ENCODE assay signal across 13 cellular contexts in the genomic region with DNA sequence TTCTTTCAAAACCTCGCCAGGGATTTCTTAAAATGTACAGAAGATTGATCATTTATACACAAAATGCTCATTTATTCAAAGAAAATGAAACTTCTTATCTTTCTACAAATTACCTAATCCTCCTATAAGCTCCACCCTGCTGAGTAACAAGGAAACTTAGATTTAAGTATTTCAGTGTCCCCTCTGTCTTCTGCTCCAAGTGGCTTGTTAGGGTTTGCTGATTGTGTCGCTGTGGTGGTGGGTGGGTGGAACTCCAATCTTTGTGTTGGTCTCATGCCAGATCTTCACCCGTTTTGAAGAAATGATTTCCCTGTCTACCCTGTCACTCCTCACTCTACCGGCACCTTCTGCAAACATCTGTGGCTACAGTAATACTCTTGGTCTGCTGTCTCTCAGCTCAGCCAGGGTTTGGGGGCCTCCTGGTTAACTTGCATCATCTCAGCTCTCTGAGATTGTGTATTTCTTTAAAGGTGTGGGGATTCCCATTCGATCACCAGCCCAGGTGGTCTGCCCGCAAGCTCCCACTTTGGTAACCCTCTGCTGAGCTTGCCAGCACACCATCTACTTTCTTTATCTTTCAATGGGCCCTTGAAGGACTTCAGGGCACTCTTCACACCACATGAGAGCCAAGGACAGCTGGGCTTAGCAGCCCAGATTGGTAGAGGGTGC.
DNase-seq lines count a peak whose midpoint lies in the region; ATAC-seq lines count a peak whose summit lies in the region.
"Had no signal": no experiment of that assay in that cellular context is flagged by ENCODE, and none has a peak within 500 bp of the region (broad histone marks: within the 10 kb centered on the region; RNA-seq: fewer than 3 reads in every experiment).

No MANE protein-coding gene starts in this region.

- peak; percentile 45 to 46 for ATAC-seq in activated CD4-positive, CD25-positive, alpha-beta regulatory T cell treated with anti-CD3 and anti-CD28 coated beads, Interleukin-2, amount 50 U/mL, for 24 hours
- ATAC-seq in GM18868 (IDR thresholded peaks at IDR 0.05; ENCODE audit: unreplicated experiment): peak; percentile 76
- ATAC-seq in HG02981 (IDR thresholded peaks at IDR 0.05; ENCODE audit: unreplicated experiment): peak; percentile 60
- no peak for ATAC-seq in HG03025 (IDR thresholded peaks at IDR 0.05; ENCODE audit: low FRiP score, unreplicated experiment)

- no peaks in the 10 kb centered on the region for H3K36me3 Mint-ChIP-seq in activated CD4-positive, alpha-beta memory T cell treated with anti-CD3 and anti-CD28 coated beads for 36 hours
- no peaks in the 10 kb centered on the region for H3K36me3 Mint-ChIP-seq in activated naive CD4-positive, alpha-beta T cell treated with anti-CD3 and anti-CD28 coated beads, Interleukin-2, amount 10 ng/mL, durations not matched to agents 7 days and 5 days

- H3K9me3 Mint-ChIP-seq in activated CD4-positive, alpha-beta memory T cell treated with anti-CD3 and anti-CD28 coated beads for 36 hours: no peaks in the 10 kb centered on the region
- H3K9me3 Mint-ChIP-seq in activated naive CD4-positive, alpha-beta T cell treated with anti-CD3 and anti-CD28 coated beads, Interleukin-2, amount 10 ng/mL, durations not matched to agents 7 days and 5 days: no peaks in the 10 kb centered on the region

- H3K27ac Mint-ChIP-seq in activated CD4-positive, alpha-beta memory T cell treated with anti-CD3 and anti-CD28 coated beads for 36 hours: no peak overlapping the region
- H3K27ac Mint-ChIP-seq in activated naive CD4-positive, alpha-beta T cell treated with anti-CD3 and anti-CD28 coated beads, Interleukin-2, amount 10 ng/mL, durations not matched to agents 7 days and 5 days: no peak overlapping the region

- peaks cover 3% of the 10 kb centered on the region for H3K27me3 Mint-ChIP-seq in activated CD4-positive, alpha-beta memory T cell treated with anti-CD3 and anti-CD28 coated beads for 36 hours
- peaks cover 5% of the 10 kb centered on the region for H3K27me3 Mint-ChIP-seq in activated naive CD4-positive, alpha-beta T cell treated with anti-CD3 and anti-CD28 coated beads, Interleukin-2, amount 10 ng/mL, durations not matched to agents 7 days and 5 days

- intact Hi-C loops in activated CD4-positive, alpha-beta memory T cell treated with anti-CD3 and anti-CD28 coated beads for 36 hours (cut with micrococcal nuclease): loop anchor here (1.0 kb wide), 2 partner anchors 15 to 108 kb away; no protein-coding TSS in a partner anchor

- H3K4me3 Mint-ChIP-seq in activated CD4-positive, alpha-beta memory T cell treated with anti-CD3 and anti-CD28 coated beads for 36 hours: no peak overlapping the region
- H3K4me3 Mint-ChIP-seq in activated naive CD4-positive, alpha-beta T cell treated with anti-CD3 and anti-CD28 coated beads, Interleukin-2, amount 10 ng/mL, durations not matched to agents 7 days and 5 days: no peak overlapping the region

- H3K4me1 Mint-ChIP-seq in activated CD4-positive, alpha-beta memory T cell treated with anti-CD3 and anti-CD28 coated beads for 36 hours (ENCODE audit: low read depth): peaks cover 6% of the 10 kb centered on the region
- no peaks in the 10 kb centered on the region for H3K4me1 Mint-ChIP-seq in activated naive CD4-positive, alpha-beta T cell treated with anti-CD3 and anti-CD28 coated beads, Interleukin-2, amount 10 ng/mL, durations not matched to agents 7 days and 5 days

- no peak for DNase-seq in activated CD4-positive, CD25-positive, alpha-beta regulatory T cell (lab: John Stamatoyannopoulos, UW)
- DNase-seq in activated CD4-positive, alpha-beta memory T cell treated with anti-CD3 and anti-CD28 coated beads for 36 hours: peak; percentile 32
- no peak for DNase-seq in activated naive CD4-positive, alpha-beta T cell treated with anti-CD3 and anti-CD28 coated beads, Interleukin-2, amount 10 ng/mL, durations not matched to agents 7 days and 5 days
- no peak for DNase-seq in superior temporal gyrus (ENCODE audit: extremely low spot score)
- DNase-seq: 8988T, H7, KBM-7, NCI-H146, NCI-H69 had no signal

- POLR2A ChIA-PET in activated CD4-positive, alpha-beta memory T cell treated with anti-CD3 and anti-CD28 coated beads for 36 hours (lab: Charles Lee): interaction anchor here (0.6 kb wide), 1 partner anchor 20 kb away, joined by 3 read pairs; no protein-coding TSS in a partner anchor

- CTCF ChIA-PET in activated CD4-positive, alpha-beta memory T cell treated with anti-CD3 and anti-CD28 coated beads for 36 hours (lab: Charles Lee): interaction anchor here (1.0 kb wide), 1 partner anchor 11 kb away, joined by 3 read pairs; no protein-coding TSS in a partner anchor
- CTCF ChIA-PET in activated naive CD4-positive, alpha-beta T cell treated with anti-CD3 and anti-CD28 coated beads, Interleukin-2, amount 10 ng/mL, durations not matched to agents 7 days and 5 days (lab: Charles Lee): interaction anchor here (2.2 kb wide), 1 partner anchor 11 kb away, joined by 6 read pairs; no protein-coding TSS in a partner anchor
